20 cellular contexts compared by ENCODE assay signal in the genomic region with DNA sequence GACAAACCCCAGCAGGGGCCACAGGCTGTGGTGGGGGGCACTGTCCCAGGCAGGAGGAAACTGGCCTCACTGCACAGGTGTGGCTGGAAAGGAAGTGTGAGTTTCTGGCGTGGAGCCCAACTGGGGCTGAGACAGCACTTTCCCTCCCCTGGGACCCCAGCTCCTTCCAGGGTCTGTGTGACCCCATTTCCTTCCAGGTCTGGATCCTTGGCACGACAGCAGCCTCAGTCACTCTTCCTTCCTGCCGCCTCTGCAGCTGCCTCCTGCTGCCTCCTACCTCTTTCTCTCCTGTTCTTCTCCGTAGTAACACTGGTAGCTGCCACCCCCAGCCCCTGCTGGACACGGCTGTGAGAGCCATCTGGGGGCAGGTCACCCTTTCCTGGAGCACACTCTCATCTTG.
DNase-seq lines count a peak whose midpoint lies in the region; ATAC-seq and TF ChIP-seq lines count a peak whose summit lies in the region.
"Had no signal": no experiment of that assay in that cellular context is flagged by ENCODE, and none has a peak within 500 bp of the region (broad histone marks: within the 10 kb centered on the region; RNA-seq: fewer than 3 reads in every experiment).

No MANE protein-coding gene starts in this region.

- no peak for DNase-seq in activated naive CD8-positive, alpha-beta T cell treated with anti-CD3 and anti-CD28 coated beads, Interleukin-2, amount 10 ng/mL, durations not matched to agents 7 days and 5 days
- DNase-seq in activated naive CD8-positive, alpha-beta T cell treated with anti-CD3 and anti-CD28 coated beads for 36 hours, result no peak
- DNase-seq in NCI-H69 (lab: John Stamatoyannopoulos, UW) (peak; percentile 73), chondrocyte (ENCODE audit: low spot score) (no peak), NCI-H774 (lab: John Stamatoyannopoulos, UW) (no peak), iPS-NIHi11 (ENCODE audit: low spot score) (no peak), amygdala (lab: John Stamatoyannopoulos, UW) (no peak)
- no peak for DNase-seq in stimulated activated effector memory CD8-positive, alpha-beta T cell treated with anti-CD3 and anti-CD28 coated beads, Interleukin-12 subunit alpha, Interleukin-12 subunit beta, amount 100 ng/mL, for 72 hours (ENCODE audit: low spot score in 2 of 2)
- DNase-seq: ACHN; activated CD4-positive, alpha-beta T cell treated with anti-CD3 and anti-CD28 coated beads for 1 hour; amniotic stem cell; CD4-positive, alpha-beta T cell; DMS53; effector memory CD4-positive, alpha-beta T cell; naive thymus-derived CD4-positive, alpha-beta T cell; NCI-H1436; PC-9; stimulated activated CD4-positive, alpha-beta T cell treated with anti-CD3 and anti-CD28 coated beads, Interleukin-2, amount 100 ng/mL, for 24 hours; stomach had no signal

- H3K9me3 Mint-ChIP-seq in activated naive CD8-positive, alpha-beta T cell treated with anti-CD3 and anti-CD28 coated beads, Interleukin-2, amount 10 ng/mL, durations not matched to agents 7 days and 5 days, result peaks cover 20% of the 10 kb centered on the region
- H3K9me3 Mint-ChIP-seq in activated naive CD8-positive, alpha-beta T cell treated with anti-CD3 and anti-CD28 coated beads for 36 hours, result peaks cover 3% of the 10 kb centered on the region
- H3K9me3 Mint-ChIP-seq in chondrocyte (ENCODE audit: low read depth), result no peaks in the 10 kb centered on the region
- peaks cover 6% of the 10 kb centered on the region for H3K9me3 Mint-ChIP-seq in stimulated activated effector memory CD8-positive, alpha-beta T cell treated with anti-CD3 and anti-CD28 coated beads, Interleukin-12 subunit alpha, Interleukin-12 subunit beta, amount 100 ng/mL, for 72 hours
- H3K9me3 Mint-ChIP-seq: CD4-positive, alpha-beta T cell had no signal

- no peak overlapping the region for H3K4me3 Mint-ChIP-seq in activated naive CD8-positive, alpha-beta T cell treated with anti-CD3 and anti-CD28 coated beads, Interleukin-2, amount 10 ng/mL, durations not matched to agents 7 days and 5 days
- no peak overlapping the region for H3K4me3 Mint-ChIP-seq in activated naive CD8-positive, alpha-beta T cell treated with anti-CD3 and anti-CD28 coated beads for 36 hours
- no peak overlapping the region for H3K4me3 Mint-ChIP-seq in chondrocyte (ENCODE audit: unreplicated experiment)
- H3K4me3 Mint-ChIP-seq in stimulated activated effector memory CD8-positive, alpha-beta T cell treated with anti-CD3 and anti-CD28 coated beads, Interleukin-12 subunit alpha, Interleukin-12 subunit beta, amount 100 ng/mL, for 72 hours, result no peak overlapping the region
- H3K4me3 Mint-ChIP-seq: CD4-positive, alpha-beta T cell; T-helper 2 cell treated with Interferon-gamma antibody and Interleukin-4, amounts not matched to agents 5 μg/mL and 100 μg/mL, for 36 hours had no signal

- ATAC-seq in activated naive CD8-positive, alpha-beta T cell treated with anti-CD3 and anti-CD28 coated beads, Interleukin-2, amount 10 ng/mL, durations not matched to agents 7 days and 5 days (ENCODE audit: low read depth), result peak; percentile 5
- no peak for ATAC-seq in stimulated activated effector memory CD8-positive, alpha-beta T cell treated with anti-CD3 and anti-CD28 coated beads, Interleukin-12 subunit alpha, Interleukin-12 subunit beta, amount 100 ng/mL, for 72 hours
- ATAC-seq: naive thymus-derived CD4-positive, alpha-beta T cell had no signal

- TF ChIP-seq CTCF in chondrocyte (IDR thresholded peaks at IDR 0.05), result no peak

- peaks cover 28% of the 10 kb centered on the region for H3K4me1 Mint-ChIP-seq in activated naive CD8-positive, alpha-beta T cell treated with anti-CD3 and anti-CD28 coated beads, Interleukin-2, amount 10 ng/mL, durations not matched to agents 7 days and 5 days
- H3K4me1 Mint-ChIP-seq in activated naive CD8-positive, alpha-beta T cell treated with anti-CD3 and anti-CD28 coated beads for 36 hours, result no peaks in the 10 kb centered on the region
- H3K4me1 Mint-ChIP-seq in chondrocyte (ENCODE audit: low read depth), result peaks cover 23% of the 10 kb centered on the region
- H3K4me1 Mint-ChIP-seq in stimulated activated effector memory CD8-positive, alpha-beta T cell treated with anti-CD3 and anti-CD28 coated beads, Interleukin-12 subunit alpha, Interleukin-12 subunit beta, amount 100 ng/mL, for 72 hours, result peaks cover 38% of the 10 kb centered on the region

- POLR2A ChIA-PET in activated naive CD8-positive, alpha-beta T cell treated with anti-CD3 and anti-CD28 coated beads, Interleukin-2, amount 10 ng/mL, durations not matched to agents 7 days and 5 days (lab: Charles Lee), result interaction anchor here (0.7 to 1.1 kb wide), 2 partner anchors 12 to 19 kb away, joined by 3 read pairs; no protein-coding TSS in a partner anchor

- H3K27ac Mint-ChIP-seq in activated naive CD8-positive, alpha-beta T cell treated with anti-CD3 and anti-CD28 coated beads, Interleukin-2, amount 10 ng/mL, durations not matched to agents 7 days and 5 days, result peak overlapping the region; percentile 70
- H3K27ac Mint-ChIP-seq in activated naive CD8-positive, alpha-beta T cell treated with anti-CD3 and anti-CD28 coated beads for 36 hours, result no peak overlapping the region
- peak overlapping the region; percentile 57 for H3K27ac Mint-ChIP-seq in chondrocyte (ENCODE audit: unreplicated experiment)
- H3K27ac Mint-ChIP-seq in stimulated activated effector memory CD8-positive, alpha-beta T cell treated with anti-CD3 and anti-CD28 coated beads, Interleukin-12 subunit alpha, Interleukin-12 subunit beta, amount 100 ng/mL, for 72 hours, result peak overlapping the region; percentile 95
- H3K27ac Mint-ChIP-seq: CD4-positive, alpha-beta T cell; T-helper 2 cell treated with Interferon-gamma antibody and Interleukin-4, amounts not matched to agents 5 μg/mL and 100 μg/mL, for 36 hours had no signal

- H3K27me3 Mint-ChIP-seq in activated naive CD8-positive, alpha-beta T cell treated with anti-CD3 and anti-CD28 coated beads, Interleukin-2, amount 10 ng/mL, durations not matched to agents 7 days and 5 days, result peaks cover 4% of the 10 kb centered on the region
- peaks cover 3% of the 10 kb centered on the region for H3K27me3 Mint-ChIP-seq in activated naive CD8-positive, alpha-beta T cell treated with anti-CD3 and anti-CD28 coated beads for 36 hours
- H3K27me3 Mint-ChIP-seq in chondrocyte (ENCODE audit: low read depth), result no peaks in the 10 kb centered on the region
- H3K27me3 Mint-ChIP-seq: CD4-positive, alpha-beta T cell had no signal

- H3K36me3 Mint-ChIP-seq in activated naive CD8-positive, alpha-beta T cell treated with anti-CD3 and anti-CD28 coated beads, Interleukin-2, amount 10 ng/mL, durations not matched to agents 7 days and 5 days, result peaks cover 10% of the 10 kb centered on the region
- H3K36me3 Mint-ChIP-seq in activated naive CD8-positive, alpha-beta T cell treated with anti-CD3 and anti-CD28 coated beads for 36 hours, result peaks cover 2% of the 10 kb centered on the region
- H3K36me3 Mint-ChIP-seq in chondrocyte (ENCODE audit: low read depth), result no peaks in the 10 kb centered on the region
- peaks cover 33% of the 10 kb centered on the region for H3K36me3 Mint-ChIP-seq in stimulated activated effector memory CD8-positive, alpha-beta T cell treated with anti-CD3 and anti-CD28 coated beads, Interleukin-12 subunit alpha, Interleukin-12 subunit beta, amount 100 ng/mL, for 72 hours
